11 cellular contexts compared by ENCODE assay signal in genomic region chr2:113895819-113896563, GRCh38. TPM values are rescaled to one million over a fixed set of nuclear protein-coding genes. Genes with fewer than 3 reads are reported as not detected.
DNase-seq lines count a peak whose midpoint lies in the region; ATAC-seq and TF ChIP-seq lines count a peak whose summit lies in the region.
"Had no signal": no experiment of that assay in that cellular context is flagged by ENCODE, and none has a peak within 500 bp of the region (broad histone marks: within the 10 kb centered on the region; RNA-seq: fewer than 3 reads in every experiment).

No MANE protein-coding gene starts in this region.

- no peak overlapping the region for H3K18ac ChIP-seq in IMR-90 (ENCODE audit: low read depth, low read length)

- no peak overlapping the region for H2BK120ac ChIP-seq in IMR-90 (ENCODE audit: low read depth, low read length)

- H4K8ac ChIP-seq in IMR-90 (ENCODE audit: low read depth in 2 of 2, low read length in 2 of 2): no peak overlapping the region

- peaks cover 16% of the 10 kb centered on the region for H3K9me1 ChIP-seq in IMR-90 (ENCODE audit: insufficient read depth, low read length)

- no peak overlapping the region for H4K91ac ChIP-seq in IMR-90 (ENCODE audit: insufficient read depth, low read depth, low read length)

- H3K4me3 Mint-ChIP-seq in activated naive CD8-positive, alpha-beta T cell treated with anti-CD3 and anti-CD28 coated beads, Interleukin-2, amount 10 ng/mL, durations not matched to agents 7 days and 5 days: peak overlapping the region; percentile 89
- peak overlapping the region; percentile 100 for H3K4me3 Mint-ChIP-seq in natural killer cell

- H3K4me1 ChIP-seq in IMR-90 (ENCODE audit: control insufficient read depth, insufficient read depth, low read length): peaks cover 21% of the 10 kb centered on the region

- no peak for TF ChIP-seq CTCF in GM06990 (IDR thresholded peaks at IDR 0.05; ENCODE audit: insufficient read depth, low read length, poor library complexity, severe bottlenecking)
- no peak for TF ChIP-seq CTCF in IMR-90 (conservative IDR thresholded peaks at IDR 0.05; ENCODE audit: low read depth, low read length)
- no peak for TF ChIP-seq CTCF in natural killer cell (IDR thresholded peaks at IDR 0.05)

- peak overlapping the region; percentile 1 for H3K27ac Mint-ChIP-seq in activated naive CD8-positive, alpha-beta T cell treated with anti-CD3 and anti-CD28 coated beads, Interleukin-2, amount 10 ng/mL, durations not matched to agents 7 days and 5 days
- peak overlapping the region; percentile 97 to 99 for H3K27ac Mint-ChIP-seq in natural killer cell

- peaks cover 51% of the 10 kb centered on the region for H3K36me3 Mint-ChIP-seq in activated naive CD8-positive, alpha-beta T cell treated with anti-CD3 and anti-CD28 coated beads, Interleukin-2, amount 10 ng/mL, durations not matched to agents 7 days and 5 days
- peaks cover 1% of the 10 kb centered on the region for H3K36me3 Mint-ChIP-seq in natural killer cell

- intact Hi-C loops in IMR-90 (cut with micrococcal nuclease): no loop called here
- intact Hi-C loops in natural killer cell (cut with micrococcal nuclease): loop anchor here (1.0 to 10.0 kb wide), 3 partner anchors 8 to 721 kb away; partner anchors contain the start of gene PSD4

- peaks cover 85% of the 10 kb centered on the region for H4K20me1 ChIP-seq in IMR-90 (ENCODE audit: insufficient read depth, low read length)

- in situ Hi-C loops in IMR-90 (cut with MboI; ENCODE audit: low sequenced_read_pairs): no loop called here

- no peak overlapping the region for H3K56ac ChIP-seq in IMR-90 (ENCODE audit: extremely low read depth, insufficient read depth, low read length)

- CTCF ChIA-PET in IMR-90 (lab: Yijun Ruan, JAX): interaction anchor here (0.8 kb wide), 2 partner anchors 11 to 14 kb away, joined by 3 to 4 read pairs; no protein-coding TSS in a partner anchor

- peak overlapping the region; percentile 37; the same call in 1 of the 2 replicates for H3K23ac ChIP-seq in IMR-90 (ENCODE audit: low read depth, low read length)

- no peaks in the 10 kb centered on the region for H3K9me3 ChIP-seq in IMR-90 (ENCODE audit: control insufficient read depth, insufficient read depth, low read length)

- no peak for TF ChIP-seq RAD21 in IMR-90 (IDR thresholded peaks at IDR 0.05; ENCODE audit: low read length)

- H2AK9ac ChIP-seq in IMR-90 (replicated peaks; ENCODE audit: low read depth, low read length, poor library complexity): no peak overlapping the region

- H2AK5ac ChIP-seq in IMR-90 (ENCODE audit: low read depth, low read length): no peak overlapping the region

- POLR2A ChIA-PET in IMR-90 (lab: Charles Lee; ENCODE audit: unreplicated experiment): interaction anchor here (0.6 to 1.0 kb wide), 2 partner anchors 29 to 166 kb away, joined by 4 read pairs; no protein-coding TSS in a partner anchor
- POLR2A ChIA-PET in activated naive CD8-positive, alpha-beta T cell treated with anti-CD3 and anti-CD28 coated beads, Interleukin-2, amount 10 ng/mL, durations not matched to agents 7 days and 5 days (lab: Charles Lee): interaction anchor here (1.4 to 5.9 kb wide), 2 partner anchors 26 to 140 kb away, joined by 4 to 38 read pairs; partner anchors contain the start of gene SLC35F5

- H3K9me3 Mint-ChIP-seq in activated naive CD8-positive, alpha-beta T cell treated with anti-CD3 and anti-CD28 coated beads, Interleukin-2, amount 10 ng/mL, durations not matched to agents 7 days and 5 days: no peaks in the 10 kb centered on the region
- H3K9me3 Mint-ChIP-seq in natural killer cell: no peaks in the 10 kb centered on the region

- no TSS peak for BruUV-seq in IMR-90 (replicated peaks; lab: Mats Ljungman, UMichigan)

- H3K4ac ChIP-seq in IMR-90 (ENCODE audit: low read depth, low read length): no peak overlapping the region

- no peak overlapping the region for H4K5ac ChIP-seq in IMR-90 (ENCODE audit: low read depth, low read length)

- H2BK5ac ChIP-seq in IMR-90 (ENCODE audit: low read depth, low read length, poor library complexity, severe bottlenecking): peak overlapping the region; percentile 50

- no peak overlapping the region for H3K14ac ChIP-seq in IMR-90 (replicated peaks; ENCODE audit: low read depth, low read length)

- no peak for DNase-seq in GM06990 (ENCODE audit: extremely low read depth, insufficient read length)
- no peak for DNase-seq in IMR-90
- no peak for DNase-seq in activated naive CD8-positive, alpha-beta T cell treated with anti-CD3 and anti-CD28 coated beads, Interleukin-2, amount 10 ng/mL, durations not matched to agents 7 days and 5 days
- DNase-seq in natural killer cell: no peak
- no peak for DNase-seq in stimulated activated naive CD4-positive, alpha-beta T cell treated with Interleukin-2 at 50 U/mL for 16 hours (lab: John Stamatoyannopoulos, UW)
- DNase-seq in foreskin melanocyte: no peak
- no peak for DNase-seq in NCI-H2081 treated with DMSO at 0.1 percent for 48 hours (lab: John Stamatoyannopoulos, UW)
- no peak for DNase-seq in NCI-H1092 treated with DMSO at 0.1 percent for 48 hours (lab: John Stamatoyannopoulos, UW)
- DNase-seq: hypothalamus, midbrain, PC-9 had no signal

- H3K27ac ChIP-seq in IMR-90 (ENCODE audit: insufficient read depth, low read length): 0 out of 2 replicates have a peak overlapping the region, but pooled peaks have one; percentile 29

- peak overlapping the region; percentile 44 for H3K4me2 ChIP-seq in IMR-90 (ENCODE audit: low read depth, low read length)
- H3K4me2 ChIP-seq: PC-9 had no signal

- ATAC-seq in IMR-90 (ENCODE audit: low read depth): no peak
- no peak for ATAC-seq in activated naive CD8-positive, alpha-beta T cell treated with anti-CD3 and anti-CD28 coated beads, Interleukin-2, amount 10 ng/mL, durations not matched to agents 7 days and 5 days (ENCODE audit: low read depth)
- ATAC-seq in natural killer cell: peak in 1 of 3 donors; percentile 31

- no CpG with 5 or more reads among the region's 1 CpG for WGBS in IMR-90 (ENCODE audit: extremely low coverage in 2 of 2, insufficient read length in 1 of 2), 2 experiments

- peaks cover 74% of the 10 kb centered on the region for H3K4me1 Mint-ChIP-seq in activated naive CD8-positive, alpha-beta T cell treated with anti-CD3 and anti-CD28 coated beads, Interleukin-2, amount 10 ng/mL, durations not matched to agents 7 days and 5 days
- peaks cover 92% of the 10 kb centered on the region in 2 donors for H3K4me1 Mint-ChIP-seq in natural killer cell

- H2AFZ ChIP-seq in IMR-90 (replicated peaks; ENCODE audit: low read length, poor library complexity): no peak overlapping the region
- H2AFZ ChIP-seq: PC-9 had no signal

- peaks cover 0 to 20% of the 10 kb centered on the region in 2 experiments; a peak in 2 of 4 replicates for H3K79me1 ChIP-seq in IMR-90 (ENCODE audit: low read depth in 1 of 2, low read length in 2 of 2)

- H3K4me3 ChIP-seq in GM06990 (replicated peaks; ENCODE audit: low read depth, low read length) (peak overlapping the region; percentile 53), IMR-90 (ENCODE audit: insufficient read depth, low read depth, low read length) (no peak overlapping the region)
- H3K4me3 ChIP-seq: PC-9 had no signal

- H2BK20ac ChIP-seq in IMR-90 (ENCODE audit: low read depth, low read length): no peak overlapping the region

- H3K27me3 ChIP-seq in GM06990 (replicated peaks; ENCODE audit: control insufficient read depth, insufficient read depth, low read length): no peaks in the 10 kb centered on the region
- H3K27me3 ChIP-seq in IMR-90 (ENCODE audit: control insufficient read depth, insufficient read depth, low read length): no peaks in the 10 kb centered on the region

- H3K9ac ChIP-seq in IMR-90 (ENCODE audit: low read depth, low read length): no peak overlapping the region

- H2BK15ac ChIP-seq in IMR-90 (ENCODE audit: low read depth, low read length): no peak overlapping the region

- H3K27me3 Mint-ChIP-seq in activated naive CD8-positive, alpha-beta T cell treated with anti-CD3 and anti-CD28 coated beads, Interleukin-2, amount 10 ng/mL, durations not matched to agents 7 days and 5 days: no peaks in the 10 kb centered on the region
- no peaks in the 10 kb centered on the region for H3K27me3 Mint-ChIP-seq in natural killer cell (ENCODE audit: low read depth in 2 of 2)

- H3K36me3 ChIP-seq in GM06990 (ENCODE audit: control insufficient read depth, insufficient read depth, low read length) (peaks cover 1% of the 10 kb centered on the region), IMR-90 (ENCODE audit: control insufficient read depth, insufficient read depth, low read length) (peaks cover 7% of the 10 kb centered on the region)

- dilution Hi-C loops in IMR-90 (cut with HindIII; ENCODE audit: low sequenced_read_pairs, unreplicated experiment): no loop called here

- TF ChIP-seq POLR2A in IMR-90 (IDR thresholded peaks at IDR 0.05; ENCODE audit: low read depth, low read length): no peak

TF ChIP-seq in IMR-90, 13 proteins besides CTCF, POLR2A, EP300 and RAD21:
- TF ChIP-seq RCOR1 (IDR thresholded peaks at IDR 0.05; ENCODE audit: insufficient replicate concordance, low read length): no peak
- no peak for TF ChIP-seq USF2 (IDR thresholded peaks at IDR 0.05; ENCODE audit: low read depth, low read length)
- TF ChIP-seq MXI1 (IDR thresholded peaks at IDR 0.05; ENCODE audit: borderline replicate concordance, low read depth, low read length): no peak
- TF ChIP-seq MAFK (IDR thresholded peaks at IDR 0.05; ENCODE audit: low read depth, low read length): no peak
- no peak for TF ChIP-seq RFX5 (IDR thresholded peaks at IDR 0.05; ENCODE audit: low read depth, low read length)
- TF ChIP-seq FOS (IDR thresholded peaks at IDR 0.05; ENCODE audit: low read depth, low read length): no peak

RNA-seq across cellular contexts. Expression of gene ACTR3, which starts 6.1 kb away (rescaled TPM):
- total RNA-seq in IMR-90 (2012; rRNA removed): 307 and 645 TPM in 2 replicates
- 201 and 246 TPM in 2 replicates for polyA plus RNA-seq in IMR-90 (2012; rRNA removed)
- polyA plus RNA-seq in IMR-90 (2012; cell fraction: cytosol; rRNA removed): 28.9 and 70.5 TPM in 2 replicates
- polyA plus RNA-seq in IMR-90 (2012; cell fraction: nucleus; rRNA removed; ENCODE audit: low replicate concordance): 8.1 and 74.7 TPM in 2 replicates
- 100 to 1,000 TPM; 408 to 414 TPM for total RNA-seq in activated naive CD8-positive, alpha-beta T cell treated with anti-CD3 and anti-CD28 coated beads, Interleukin-2, amount 10 ng/mL, durations not matched to agents 7 days and 5 days
- 100 to 1,000 TPM; 323 to 428 (median 352) TPM for total RNA-seq in natural killer cell
